Comparison of ENCODE assay signal across 19 cellular contexts in the genomic region with DNA sequence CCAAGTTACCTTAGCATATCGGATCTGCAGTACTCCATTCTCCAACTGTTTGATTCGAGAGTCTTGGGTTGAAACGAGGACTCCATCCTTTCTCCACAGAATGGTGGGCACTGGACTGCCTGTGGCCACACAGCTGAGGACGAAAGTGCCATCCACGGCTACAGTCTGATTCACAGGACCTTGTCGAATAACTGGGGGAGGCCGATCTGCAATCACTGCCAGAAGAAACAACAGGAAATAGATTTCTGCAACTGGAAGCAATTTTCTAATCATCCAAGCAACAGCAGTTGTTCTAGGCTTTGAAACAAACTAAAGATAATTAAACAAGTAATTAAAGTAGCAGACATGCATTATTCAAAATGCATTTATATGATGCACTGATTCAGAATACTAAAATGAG.
DNase-seq lines count a peak whose midpoint lies in the region; FAIRE-seq and TF ChIP-seq lines count a peak whose summit lies in the region.
"Had no signal": no experiment of that assay in that cellular context is flagged by ENCODE, and none has a peak within 500 bp of the region (broad histone marks: within the 10 kb centered on the region; RNA-seq: fewer than 3 reads in every experiment).

No MANE protein-coding gene starts in this region.

- intact Hi-C loops in MCF 10A (cut with micrococcal nuclease), result no loop called here
- intact Hi-C loops in Caco-2 (cut with micrococcal nuclease; ENCODE audit: unreplicated experiment), result no loop called here

- H3K27ac Mint-ChIP-seq in astrocyte (ENCODE audit: unreplicated experiment) (no peak overlapping the region), MCF 10A (ENCODE audit: low read depth, unreplicated experiment) (no peak overlapping the region), Caco-2 (ENCODE audit: unreplicated experiment) (no peak overlapping the region)
- H3K27ac Mint-ChIP-seq: B cell; CD4-positive, alpha-beta T cell had no signal

- H3K4me3 Mint-ChIP-seq in astrocyte (ENCODE audit: unreplicated experiment) (no peak overlapping the region), MCF 10A (ENCODE audit: unreplicated experiment) (no peak overlapping the region), Caco-2 (ENCODE audit: unreplicated experiment) (no peak overlapping the region)
- H3K4me3 Mint-ChIP-seq: B cell; CD4-positive, alpha-beta T cell had no signal

- no peak overlapping the region for H3K9ac ChIP-seq in astrocyte (ENCODE audit: low read length)
- H3K9ac ChIP-seq: KMS-11 had no signal

- H4K20me1 ChIP-seq in astrocyte (ENCODE audit: insufficient read depth, low read length), result no peaks in the 10 kb centered on the region

- H3K4me3 ChIP-seq in astrocyte (ENCODE audit: insufficient read depth, low read depth, low read length) (peak overlapping the region; percentile 21), Caco-2 (ENCODE audit: low read depth, low read length) (no peak overlapping the region)
- H3K4me3 ChIP-seq: HAP-1, MG63 had no signal

- H3K27ac ChIP-seq in astrocyte (ENCODE audit: low read depth, low read length), result no peak overlapping the region
- H3K27ac ChIP-seq: KMS-11 had no signal

- H3K79me2 ChIP-seq in astrocyte (ENCODE audit: insufficient read depth, low read length), result no peaks in the 10 kb centered on the region

- peaks cover 12% of the 10 kb centered on the region for H3K4me1 Mint-ChIP-seq in astrocyte (ENCODE audit: low read depth, unreplicated experiment)
- peaks cover 11% of the 10 kb centered on the region for H3K4me1 Mint-ChIP-seq in MCF 10A (ENCODE audit: insufficient read depth, unreplicated experiment)
- no peaks in the 10 kb centered on the region for H3K4me1 Mint-ChIP-seq in Caco-2 (ENCODE audit: low read depth, unreplicated experiment)
- H3K4me1 Mint-ChIP-seq: B cell had no signal

- H2AFZ ChIP-seq in astrocyte (ENCODE audit: low read depth, low read length), result peak overlapping the region; percentile 59

- BruUV-seq in MCF 10A (replicated peaks; lab: Mats Ljungman, UMichigan) (no TSS peak), Caco-2 (replicated peaks; lab: Mats Ljungman, UMichigan) (no TSS peak)

- H3K4me2 ChIP-seq in astrocyte (ENCODE audit: low read length), result peak overlapping the region; percentile 77
- H3K4me2 ChIP-seq: KMS-11 had no signal

- TF ChIP-seq CTCF in astrocyte (IDR thresholded peaks at IDR 0.05; ENCODE audit: insufficient read depth, low read depth, low read length) (no peak), MCF 10A (IDR thresholded peaks at IDR 0.05; ENCODE audit: unreplicated experiment) (no peak), Caco-2 (IDR thresholded peaks at IDR 0.05; ENCODE audit: insufficient read depth in 1 of 2, low read depth in 1 of 2, low read length in 1 of 2, severe bottlenecking in 1 of 2, unreplicated experiment in 1 of 2) (no peak)

- peaks cover 5% of the 10 kb centered on the region for H3K36me3 Mint-ChIP-seq in astrocyte (ENCODE audit: low read depth, unreplicated experiment)
- H3K36me3 Mint-ChIP-seq in MCF 10A (ENCODE audit: insufficient read depth, unreplicated experiment), result no peaks in the 10 kb centered on the region
- H3K36me3 Mint-ChIP-seq in Caco-2 (ENCODE audit: insufficient read depth, unreplicated experiment), result no peaks in the 10 kb centered on the region

- FAIRE-seq in astrocyte (lab: Jason Lieb, UNC), result no peak

- POLR2A ChIA-PET in MCF 10A (lab: Yijun Ruan, JAX), result no interaction called here
- POLR2A ChIA-PET in Caco-2 (lab: Charles Lee), result no interaction called here

- H3K36me3 ChIP-seq in astrocyte (ENCODE audit: insufficient read depth, low read length) (no peaks in the 10 kb centered on the region), Caco-2 (ENCODE audit: control insufficient read depth, insufficient read depth, low read length) (no peaks in the 10 kb centered on the region)
- H3K36me3 ChIP-seq: MG63 had no signal

- H3K9me3 ChIP-seq in astrocyte (ENCODE audit: insufficient read depth, low read depth, low read length) (no peaks in the 10 kb centered on the region), Caco-2 (no peaks in the 10 kb centered on the region)
- H3K9me3 ChIP-seq: HAP-1, MG63 had no signal

- H3K27me3 ChIP-seq in astrocyte (ENCODE audit: insufficient read depth, low read length) (no peaks in the 10 kb centered on the region), Caco-2 (replicated peaks; ENCODE audit: control insufficient read depth, insufficient read depth, low read length) (no peaks in the 10 kb centered on the region)
- H3K27me3 ChIP-seq: MG63 had no signal

- peaks cover 7% of the 10 kb centered on the region for H3K4me1 ChIP-seq in astrocyte (ENCODE audit: insufficient read depth, low read length)
- no peaks in the 10 kb centered on the region for H3K4me1 ChIP-seq in Caco-2

- DNase-seq in COR-L47 (lab: John Stamatoyannopoulos, UW) (peak; percentile 23), NCI-H748 (lab: John Stamatoyannopoulos, UW; ENCODE audit: unreplicated experiment) (peak; percentile 81), astrocyte (ENCODE audit: low read depth) (no peak), midbrain (lab: John Stamatoyannopoulos, UW) (peak; percentile 60), MCF 10A (ENCODE audit: unreplicated experiment) (no peak), Caco-2 (no peak), NCI-H226 (no peak), NCI-H1436 treated with DMSO at 0.1 percent for 48 hours (lab: John Stamatoyannopoulos, UW) (no peak)
- DNase-seq: ACHN; CD4-positive, alpha-beta T cell; GF-D8; MG63; NCI-H1105; NCI-H1930; NCI-H524 treated with DMSO at 0.1 percent for 48 hours; Right ventricle myocardium superior had no signal

- CTCF ChIA-PET in MCF 10A (lab: Yijun Ruan, JAX), result no interaction called here
- CTCF ChIA-PET in Caco-2 (lab: Charles Lee), result no interaction called here

- H3K9me3 Mint-ChIP-seq in astrocyte (ENCODE audit: unreplicated experiment), result no peaks in the 10 kb centered on the region
- H3K9me3 Mint-ChIP-seq in MCF 10A (ENCODE audit: unreplicated experiment), result no peaks in the 10 kb centered on the region
- no peaks in the 10 kb centered on the region for H3K9me3 Mint-ChIP-seq in Caco-2 (ENCODE audit: unreplicated experiment)
- H3K9me3 Mint-ChIP-seq: CD4-positive, alpha-beta T cell had no signal

- H3K27me3 Mint-ChIP-seq in astrocyte (ENCODE audit: low read depth, unreplicated experiment) (no peaks in the 10 kb centered on the region), MCF 10A (ENCODE audit: insufficient read depth, unreplicated experiment) (no peaks in the 10 kb centered on the region), Caco-2 (ENCODE audit: insufficient read depth, unreplicated experiment) (no peaks in the 10 kb centered on the region)
- H3K27me3 Mint-ChIP-seq: B cell; CD4-positive, alpha-beta T cell had no signal

Comparison
In these comparisons a context has a peak if more than half of its experiments do, and no peak if none do; other contexts are left out.
1. DNase-seq: peak in COR-L47 (single experiment), NCI-H748 (single experiment) and midbrain (single experiment); none in astrocyte (single experiment), MCF 10A (single experiment), Caco-2 (0 of 2), NCI-H226 (single experiment) and NCI-H1436 treated with DMSO at 0.1 percent for 48 hours (single experiment).